8 cellular contexts compared by ENCODE assay signal in the genomic region with DNA sequence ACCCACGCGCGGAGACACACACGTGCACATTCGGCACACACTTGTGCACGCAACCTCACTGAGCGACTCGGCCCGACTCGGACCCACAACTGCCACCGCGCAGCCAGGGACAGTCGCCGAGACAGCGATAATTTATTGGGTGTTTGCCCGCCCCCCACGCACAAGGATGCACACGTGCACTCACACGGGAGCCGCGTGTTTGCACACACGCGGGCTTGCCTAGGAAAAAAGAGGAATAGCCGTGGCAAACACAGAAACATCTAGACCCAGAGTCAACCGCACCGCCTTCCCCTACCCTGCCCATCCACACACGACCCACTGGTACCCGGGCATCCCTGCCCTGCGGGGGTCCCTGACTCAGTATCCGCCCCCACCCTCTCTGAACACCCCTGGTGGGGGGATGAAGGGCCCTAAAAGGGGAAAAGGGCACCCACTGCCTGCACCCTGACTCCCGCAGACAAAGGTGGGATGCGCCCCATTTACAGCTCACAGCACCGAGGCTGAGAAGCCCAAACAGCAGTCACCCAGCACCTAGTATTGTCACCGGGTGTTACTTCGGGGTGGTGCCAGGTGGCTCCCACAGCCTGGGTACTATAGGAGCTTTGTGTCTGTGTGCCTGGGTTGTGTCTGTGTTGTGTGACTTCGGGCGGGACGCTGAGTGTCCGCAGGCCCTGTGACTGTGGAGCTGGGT. TPM values are rescaled to one million over a fixed set of nuclear protein-coding genes. Genes with fewer than 3 reads are reported as not detected.
DNase-seq lines count a peak whose midpoint lies in the region; ATAC-seq lines count a peak whose summit lies in the region.
"Had no signal": no experiment of that assay in that cellular context is flagged by ENCODE, and none has a peak within 500 bp of the region (broad histone marks: within the 10 kb centered on the region; RNA-seq: fewer than 3 reads in every experiment).

No MANE protein-coding gene starts in this region.

- peak overlapping the region; percentile 7 for H3K4me3 ChIP-seq in skeletal muscle cell (ENCODE audit: low read depth, low read length)

- peak; percentile 76 for DNase-seq in activated CD8-positive, alpha-beta memory T cell treated with anti-CD3 and anti-CD28 coated beads for 24 hours
- DNase-seq in left cardiac atrium (peak; percentile 68), skeletal muscle cell (ENCODE audit: low read depth) (no peak)

- ATAC-seq in HG03196 (IDR thresholded peaks at IDR 0.05; ENCODE audit: unreplicated experiment) (peak; percentile 6), left cardiac atrium (no peak), GM18909 (IDR thresholded peaks at IDR 0.05; ENCODE audit: poor library complexity, unreplicated experiment) (no peak), GM19351 (IDR thresholded peaks at IDR 0.05; ENCODE audit: unreplicated experiment) (no peak), GM19463 (IDR thresholded peaks at IDR 0.05; ENCODE audit: unreplicated experiment) (no peak)

- intact Hi-C loops in left cardiac atrium (cut with DNase I), result loop anchor here in 1 of 2 donors (10.0 kb wide), 1 partner anchor 213 kb away; a partner anchor contains a TSS

RNA-seq across cellular contexts. Expression of a gene that starts 1.0 kb away (rescaled TPM):
- 10 to 100 TPM; 37.4 to 49.3 TPM for total RNA-seq in left cardiac atrium

RNA-seq across cellular contexts. Expression of a gene that starts 19.8 kb away (rescaled TPM):
- total RNA-seq in left cardiac atrium, result 10 to 100 TPM; 29.2 to 44.6 TPM

RNA-seq across cellular contexts. Expression of a gene that starts 20.8 kb away (rescaled TPM):
- total RNA-seq in left cardiac atrium, result 1 to 10 TPM; 4.9 to 8.7 TPM
- total RNA-seq: T-helper 2 cell treated with Interferon-gamma antibody and Interleukin-4, amounts not matched to agents 100 ng/mL and 5 ng/mL, for 36 hours had no signal

RNA-seq across cellular contexts. Expression of a gene that starts 32.2 kb away (rescaled TPM):
- total RNA-seq in left cardiac atrium, result 1 to 10 TPM in 1 of 2 donors, under 1 TPM in 1; 0.50 to 1.5 TPM
- total RNA-seq: T-helper 2 cell treated with Interferon-gamma antibody and Interleukin-4, amounts not matched to agents 100 ng/mL and 5 ng/mL, for 36 hours had no signal
